Comparison of ENCODE assay signal across 8 cellular contexts in the genomic region with DNA sequence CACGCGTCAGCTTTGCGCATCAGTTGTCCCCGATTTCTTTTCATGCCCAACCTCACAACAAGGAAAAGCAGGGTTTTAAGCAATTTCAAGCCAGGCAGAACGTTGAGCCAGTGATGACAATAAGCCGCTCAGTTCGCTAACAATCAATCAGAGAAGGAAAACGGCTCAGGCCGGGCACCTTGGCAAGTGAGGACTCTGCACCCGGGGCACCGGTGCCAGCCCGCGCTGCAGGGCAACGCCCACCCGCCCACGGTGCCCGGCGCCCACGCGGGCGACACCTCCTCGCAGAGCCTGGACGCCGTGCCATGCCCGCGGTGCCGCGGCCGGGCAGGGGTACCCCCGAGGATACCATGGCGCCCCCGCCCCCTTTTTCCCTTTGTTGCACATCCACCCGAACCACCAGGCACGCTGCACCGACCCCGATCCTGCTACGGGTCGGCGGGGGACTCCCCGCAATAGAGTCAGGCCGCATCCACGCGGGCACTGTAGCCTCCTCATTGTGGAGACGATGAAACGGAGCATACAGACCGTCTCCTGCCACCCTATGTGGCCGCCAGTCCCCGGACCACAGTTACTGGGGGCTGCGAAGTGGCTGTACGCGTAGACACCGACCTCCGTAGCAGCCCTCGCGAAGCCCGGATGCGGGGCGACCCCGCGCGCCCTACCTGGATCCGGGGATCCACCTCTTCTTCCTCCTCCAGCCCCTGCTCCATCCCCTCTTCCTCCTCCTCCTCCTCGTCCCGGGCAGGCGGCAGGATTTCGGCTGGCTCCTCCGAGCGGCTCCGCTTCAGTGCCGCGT. TPM values are rescaled to one million over a fixed set of nuclear protein-coding genes. Genes with fewer than 3 reads are reported as not detected.
DNase-seq lines count a peak whose midpoint lies in the region; ATAC-seq and TF ChIP-seq lines count a peak whose summit lies in the region.

No MANE protein-coding gene starts in this region.

- peaks cover 16% of the 10 kb centered on the region for H3K36me3 Mint-ChIP-seq in memory B cell
- H3K36me3 Mint-ChIP-seq in stimulated activated effector memory CD8-positive, alpha-beta T cell treated with anti-CD3 and anti-CD28 coated beads, Interleukin-12 subunit alpha, Interleukin-12 subunit beta, amount 100 ng/mL, for 72 hours, result peaks cover 28% of the 10 kb centered on the region

- H3K27me3 Mint-ChIP-seq in memory B cell, result no peaks in the 10 kb centered on the region

- peak overlapping the region; percentile 90 for H3K4me3 ChIP-seq in AG04449 (ENCODE audit: low read depth, low read length)

- peaks cover 40% of the 10 kb centered on the region for H3K4me1 Mint-ChIP-seq in memory B cell
- H3K4me1 Mint-ChIP-seq in stimulated activated effector memory CD8-positive, alpha-beta T cell treated with anti-CD3 and anti-CD28 coated beads, Interleukin-12 subunit alpha, Interleukin-12 subunit beta, amount 100 ng/mL, for 72 hours, result peaks cover 43% of the 10 kb centered on the region

- CTCF ChIA-PET in AG04449 (lab: Yijun Ruan, JAX), result interaction anchor here (0.8 to 11.6 kb wide), 30 partner anchors 8 to 73 kb away, joined by 3 to 155 read pairs (median 5); no protein-coding TSS in a partner anchor

- H3K27ac Mint-ChIP-seq in memory B cell, result peak overlapping the region; percentile 97
- peak overlapping the region; percentile 91 for H3K27ac Mint-ChIP-seq in stimulated activated effector memory CD8-positive, alpha-beta T cell treated with anti-CD3 and anti-CD28 coated beads, Interleukin-12 subunit alpha, Interleukin-12 subunit beta, amount 100 ng/mL, for 72 hours

- no peaks in the 10 kb centered on the region for H3K9me3 Mint-ChIP-seq in memory B cell
- no peaks in the 10 kb centered on the region for H3K9me3 Mint-ChIP-seq in stimulated activated effector memory CD8-positive, alpha-beta T cell treated with anti-CD3 and anti-CD28 coated beads, Interleukin-12 subunit alpha, Interleukin-12 subunit beta, amount 100 ng/mL, for 72 hours

- peak overlapping the region; percentile 94 for H3K4me3 Mint-ChIP-seq in memory B cell
- peak overlapping the region; percentile 91 for H3K4me3 Mint-ChIP-seq in stimulated activated effector memory CD8-positive, alpha-beta T cell treated with anti-CD3 and anti-CD28 coated beads, Interleukin-12 subunit alpha, Interleukin-12 subunit beta, amount 100 ng/mL, for 72 hours

- TF ChIP-seq CTCF in AG04449 (IDR thresholded peaks at IDR 0.05; ENCODE audit: insufficient read depth, low read length, missing control alignments), result no peak

- POLR2A ChIA-PET in AG04449 (lab: Yijun Ruan, JAX), result interaction anchor here (0.7 to 1.1 kb wide), 4 partner anchors 12 to 56 kb away, joined by 3 to 4 read pairs (median 3); no protein-coding TSS in a partner anchor

- ATAC-seq in GM19328 (IDR thresholded peaks at IDR 0.05; ENCODE audit: unreplicated experiment) (peak; percentile 23), HG03521 (IDR thresholded peaks at IDR 0.05; ENCODE audit: unreplicated experiment) (peak; percentile 24), memory B cell (ENCODE audit: low read depth) (peak; percentile 52)
- ATAC-seq in stimulated activated effector memory CD8-positive, alpha-beta T cell treated with anti-CD3 and anti-CD28 coated beads, Interleukin-12 subunit alpha, Interleukin-12 subunit beta, amount 100 ng/mL, for 72 hours, result peak; percentile 73

- DNase-seq in AG04449 (ENCODE audit: low read depth, low spot score) (no peak), dermis blood vessel endothelial cell (peak; percentile 60), memory B cell (ENCODE audit: low spot score in 2 of 2) (peak; percentile 28 to 39), HT-29 (ENCODE audit: low spot score) (no peak)
- DNase-seq in activated CD4-positive, alpha-beta T cell treated with anti-CD3 and anti-CD28 coated beads for 24 hours (ENCODE audit: low read depth in 2 of 2), result peak; percentile 11 to 25
- peak; percentile 37 to 85 for DNase-seq in stimulated activated effector memory CD8-positive, alpha-beta T cell treated with anti-CD3 and anti-CD28 coated beads, Interleukin-12 subunit alpha, Interleukin-12 subunit beta, amount 100 ng/mL, for 72 hours (ENCODE audit: low spot score in 2 of 2)

RNA-seq across cellular contexts. Expression of gene SH3BP5, which starts 0.6 kb away (rescaled TPM):
- 134 and 145 TPM in 2 replicates for total RNA-seq in dermis blood vessel endothelial cell
- total RNA-seq in HT-29 (2014; rRNA removed; shearing (Covaris generic)), result 0.99 and 1.5 TPM in 2 replicates

Comparison
In these comparisons a context has a peak if more than half of its experiments do, and no peak if none do; other contexts are left out.
1. DNase-seq: peak in activated CD4-positive, alpha-beta T cell treated with anti-CD3 and anti-CD28 coated beads for 24 hours (2 of 2), dermis blood vessel endothelial cell (single experiment), memory B cell (2 of 2) and stimulated activated effector memory CD8-positive, alpha-beta T cell treated with anti-CD3 and anti-CD28 coated beads, Interleukin-12 subunit alpha, Interleukin-12 subunit beta, amount 100 ng/mL, for 72 hours (2 of 2); none in AG04449 (single experiment) and HT-29 (single experiment).
2. ATAC-seq: peak in every context shown above with its lines; median percentile 73 in stimulated activated effector memory CD8-positive, alpha-beta T cell treated with anti-CD3 and anti-CD28 coated beads, Interleukin-12 subunit alpha, Interleukin-12 subunit beta, amount 100 ng/mL, for 72 hours; 52 in memory B cell; 24 in HG03521; 23 in GM19328.
3. RNA of gene SH3BP5, which starts 0.6 kb away (total RNA-seq): 134 to 145 TPM in dermis blood vessel endothelial cell; 0.99 to 1.5 TPM in HT-29; every median in the first group is over 10 times any median in the second.